8 cellular contexts compared by ENCODE assay signal in genomic region chr13:37640499-37640898, GRCh38. TPM values are rescaled to one million over a fixed set of nuclear protein-coding genes. Genes with fewer than 3 reads are reported as not detected.
DNase-seq lines count a peak whose midpoint lies in the region; ATAC-seq and TF ChIP-seq lines count a peak whose summit lies in the region.

No MANE protein-coding gene starts in this region.

- no peaks in the 10 kb centered on the region for H3K4me1 Mint-ChIP-seq in activated CD4-positive, alpha-beta memory T cell treated with anti-CD3 and anti-CD28 coated beads, Interleukin-2, amount 10 ng/mL, durations not matched to agents 7 days and 5 days

- no peak overlapping the region for H3K4me3 Mint-ChIP-seq in activated CD4-positive, alpha-beta memory T cell treated with anti-CD3 and anti-CD28 coated beads, Interleukin-2, amount 10 ng/mL, durations not matched to agents 7 days and 5 days

- intact Hi-C loops in left ventricle myocardium inferior (cut with micrococcal nuclease) (no loop called here), left cardiac atrium (cut with DNase I) (loop anchor here in 1 of 2 donors (10.0 kb wide), 1 partner anchor 894 kb away; no protein-coding TSS in a partner anchor)

- H3K9me3 ChIP-seq in left ventricle myocardium inferior (replicated peaks) (no peaks in the 10 kb centered on the region), SK-N-MC (ENCODE audit: low read depth, low read length) (no peaks in the 10 kb centered on the region)

- no peaks in the 10 kb centered on the region for H3K27me3 Mint-ChIP-seq in activated CD4-positive, alpha-beta memory T cell treated with anti-CD3 and anti-CD28 coated beads, Interleukin-2, amount 10 ng/mL, durations not matched to agents 7 days and 5 days

- POLR2A ChIA-PET in activated CD4-positive, alpha-beta memory T cell treated with anti-CD3 and anti-CD28 coated beads, Interleukin-2, amount 10 ng/mL, durations not matched to agents 7 days and 5 days (lab: Charles Lee) = no interaction called here

- H3K27ac ChIP-seq in left ventricle myocardium inferior (replicated peaks) = no peak overlapping the region
- no peak overlapping the region for H3K27ac ChIP-seq in SK-N-MC

- peak; percentile 56 for TF ChIP-seq CTCF in left ventricle myocardium inferior (IDR thresholded peaks at IDR 0.05; ENCODE audit: borderline replicate concordance)

- H3K36me3 ChIP-seq in left ventricle myocardium inferior (no peaks in the 10 kb centered on the region), SK-N-MC (ENCODE audit: insufficient read depth, low read length) (no peaks in the 10 kb centered on the region)

- no peak for ATAC-seq in left cardiac atrium
- ATAC-seq in HG02840 (IDR thresholded peaks at IDR 0.05; ENCODE audit: low FRiP score, unreplicated experiment) = no peak

- H3K9ac ChIP-seq in SK-N-MC (ENCODE audit: insufficient read length) = no peak overlapping the region

- peaks cover 2% of the 10 kb centered on the region for H3K9me3 Mint-ChIP-seq in activated CD4-positive, alpha-beta memory T cell treated with anti-CD3 and anti-CD28 coated beads, Interleukin-2, amount 10 ng/mL, durations not matched to agents 7 days and 5 days

- no peak overlapping the region for H3K27ac Mint-ChIP-seq in activated CD4-positive, alpha-beta memory T cell treated with anti-CD3 and anti-CD28 coated beads, Interleukin-2, amount 10 ng/mL, durations not matched to agents 7 days and 5 days

- no peak overlapping the region for H3K4me3 ChIP-seq in left ventricle myocardium inferior
- no peak overlapping the region for H3K4me3 ChIP-seq in SK-N-MC

- no peaks in the 10 kb centered on the region for H3K27me3 ChIP-seq in left ventricle myocardium inferior (ENCODE audit: low read depth)

- no peaks in the 10 kb centered on the region for H3K4me1 ChIP-seq in left ventricle myocardium inferior

- no peaks in the 10 kb centered on the region for H3K36me3 Mint-ChIP-seq in activated CD4-positive, alpha-beta memory T cell treated with anti-CD3 and anti-CD28 coated beads, Interleukin-2, amount 10 ng/mL, durations not matched to agents 7 days and 5 days (ENCODE audit: low read depth)

- DNase-seq in left ventricle myocardium inferior = no peak
- no peak for DNase-seq in left cardiac atrium
- DNase-seq in SK-N-MC (ENCODE audit: low read depth, low spot score) = peak; percentile 8
- DNase-seq in globus pallidus (ENCODE audit: low spot score) = peak; percentile 4
- no peak for DNase-seq in stimulated activated CD4-positive, alpha-beta T cell treated with anti-CD3 and anti-CD28 coated beads, Interleukin-2, amount 100 ng/mL, for 24 hours
- no peak for DNase-seq in activated CD4-positive, alpha-beta memory T cell treated with anti-CD3 and anti-CD28 coated beads, Interleukin-2, amount 10 ng/mL, durations not matched to agents 7 days and 5 days
- DNase-seq in NCI-H526 (lab: John Stamatoyannopoulos, UW) = no peak

- CTCF ChIA-PET in activated CD4-positive, alpha-beta memory T cell treated with anti-CD3 and anti-CD28 coated beads, Interleukin-2, amount 10 ng/mL, durations not matched to agents 7 days and 5 days (lab: Charles Lee) = interaction anchor here (0.5 kb wide), 1 partner anchor 942 kb away, joined by 4 read pairs; no protein-coding TSS in a partner anchor

RNA-seq across cellular contexts. Expression of gene POSTN, which starts 41.9 kb away (rescaled TPM):
- total RNA-seq in left ventricle myocardium inferior (52.1 TPM), left cardiac atrium (100 to 1,000 TPM in 1 of 2 donors, 10 to 100 TPM in 1; 18.0 to 236 TPM)
- not detected for total RNA-seq in activated CD4-positive, alpha-beta memory T cell treated with anti-CD3 and anti-CD28 coated beads, Interleukin-2, amount 10 ng/mL, durations not matched to agents 7 days and 5 days

Comparison
In these comparisons a context has a peak if more than half of its experiments do, and no peak if none do; other contexts are left out.
1. DNase-seq: peak in SK-N-MC (single experiment) and globus pallidus (single experiment); none in left ventricle myocardium inferior (single experiment), left cardiac atrium (single experiment), stimulated activated CD4-positive, alpha-beta T cell treated with anti-CD3 and anti-CD28 coated beads, Interleukin-2, amount 100 ng/mL, for 24 hours (0 of 2), activated CD4-positive, alpha-beta memory T cell treated with anti-CD3 and anti-CD28 coated beads, Interleukin-2, amount 10 ng/mL, durations not matched to agents 7 days and 5 days (single experiment) and NCI-H526 (0 of 2).
2. RNA of gene POSTN, which starts 41.9 kb away (total RNA-seq): 18.0 to 236 TPM in left cardiac atrium and 52.1 TPM in left ventricle myocardium inferior (single experiment); not detected in activated CD4-positive, alpha-beta memory T cell treated with anti-CD3 and anti-CD28 coated beads, Interleukin-2, amount 10 ng/mL, durations not matched to agents 7 days and 5 days; every median in the first group is over 10 times any median in the second.